In genomic region chr4:68337522-68337921, GRCh38 we compare ENCODE assay signal across 19 cellular contexts. TPM values are rescaled to one million over a fixed set of nuclear protein-coding genes. Genes with fewer than 3 reads are reported as not detected.
DNase-seq lines count a peak whose midpoint lies in the region; ATAC-seq and TF ChIP-seq lines count a peak whose summit lies in the region.
"Had no signal": no experiment of that assay in that cellular context is flagged by ENCODE, and none has a peak within 500 bp of the region (broad histone marks: within the 10 kb centered on the region; RNA-seq: fewer than 3 reads in every experiment).

No MANE protein-coding gene starts in this region.

- no peak overlapping the region for H3K4me2 ChIP-seq in PC-9
- H3K4me2 ChIP-seq: BLaER1 treated with 17β-estradiol and CSF1 and Interleukin-3, amounts not matched to agents 10 nM and 100 nM; neural progenitor cell had no signal

- H3K27ac ChIP-seq in PC-9 (no peak overlapping the region), cingulate gyrus (ENCODE audit: low read depth, low read length) (peak overlapping the region; percentile 33)
- H3K27ac ChIP-seq: BLaER1 treated with 17β-estradiol and CSF1 and Interleukin-3, amounts not matched to agents 10 nM and 100 nM; colonic mucosa; neural progenitor cell; spleen; suprapubic skin had no signal

- H3K9me2 ChIP-seq in PC-9 (ENCODE audit: insufficient read depth): no peaks in the 10 kb centered on the region

- no peak overlapping the region for H3K4me3 Mint-ChIP-seq in activated T-cell treated with anti-CD3 and anti-CD28 coated beads, Interleukin-2, amount 50 U/mL, for 72 hours
- H3K4me3 Mint-ChIP-seq in neural crest cell: no peak overlapping the region
- H3K4me3 Mint-ChIP-seq: neural progenitor cell; T-helper 2 cell treated with Interferon-gamma antibody and Interleukin-4, amounts not matched to agents 5 μg/mL and 100 μg/mL, for 36 hours had no signal

- BruUV-seq in PC-9 (replicated peaks; lab: Mats Ljungman, UMichigan): TSS peak; percentile 49

- H4K20me1 ChIP-seq in PC-9 (ENCODE audit: insufficient read depth): peaks cover 60% of the 10 kb centered on the region

- no peaks in the 10 kb centered on the region for H3F3A ChIP-seq in PC-9 (ENCODE audit: insufficient read depth, low read depth)

- peaks cover 2 to 17% of the 10 kb centered on the region in 2 donors for H3K36me3 Mint-ChIP-seq in activated T-cell treated with anti-CD3 and anti-CD28 coated beads, Interleukin-2, amount 50 U/mL, for 72 hours (ENCODE audit: insufficient read depth in 2 of 2)
- peaks cover 13% of the 10 kb centered on the region for H3K36me3 Mint-ChIP-seq in neural crest cell (ENCODE audit: low read depth)

- H3K9me3 ChIP-seq in PC-9 (ENCODE audit: insufficient read depth, low read depth): no peaks in the 10 kb centered on the region
- H3K9me3 ChIP-seq: BLaER1 treated with 17β-estradiol and CSF1 and Interleukin-3, amounts not matched to agents 10 nM and 100 nM; colonic mucosa; spleen; suprapubic skin had no signal

- no peaks in the 10 kb centered on the region for H3K9me3 Mint-ChIP-seq in activated T-cell treated with anti-CD3 and anti-CD28 coated beads, Interleukin-2, amount 50 U/mL, for 72 hours
- no peaks in the 10 kb centered on the region for H3K9me3 Mint-ChIP-seq in neural crest cell
- H3K9me3 Mint-ChIP-seq: neural progenitor cell; T-helper 2 cell treated with Interferon-gamma antibody and Interleukin-4, amounts not matched to agents 5 μg/mL and 100 μg/mL, for 36 hours had no signal

- no peaks in the 10 kb centered on the region for H3K27me3 Mint-ChIP-seq in activated T-cell treated with anti-CD3 and anti-CD28 coated beads, Interleukin-2, amount 50 U/mL, for 72 hours (ENCODE audit: low read depth)
- no peaks in the 10 kb centered on the region for H3K27me3 Mint-ChIP-seq in neural crest cell (ENCODE audit: low read depth)

- H3K4me3 ChIP-seq in PC-9: no peak overlapping the region
- H3K4me3 ChIP-seq: BLaER1 treated with 17β-estradiol and CSF1 and Interleukin-3, amounts not matched to agents 10 nM and 100 nM; colonic mucosa; neural progenitor cell; spleen; suprapubic skin had no signal

- H3K79me2 ChIP-seq in PC-9 (ENCODE audit: low read depth): peaks cover 65% of the 10 kb centered on the region

- DNase-seq in activated T-cell treated with anti-CD3 and anti-CD28 coated beads, Interleukin-2, amount 50 U/mL, for 72 hours: no peak
- DNase-seq in activated T-cell treated with anti-CD3 and anti-CD28 coated beads for 4 hours (no peak), PC-9 (no peak), neural crest cell (ENCODE audit: low read depth, low spot score) (no peak), SIG-M5 (lab: John Stamatoyannopoulos, UW) (no peak), NCI-H748 (lab: John Stamatoyannopoulos, UW; ENCODE audit: unreplicated experiment) (no peak)
- DNase-seq: activated CD4-positive, CD25-positive, alpha-beta regulatory T cell; activated effector memory CD4-positive, alpha-beta T cell treated with anti-CD3 and anti-CD28 coated beads, Interleukin-2, amount 50 U/mL, for 16 hours; colonic mucosa; NCI-H1417; NCI-H2171 treated with DMSO at 0.1 percent for 48 hours; NCI-H748 treated with DMSO at 0.1 percent for 48 hours; spleen had no signal

- no peaks in the 10 kb centered on the region for H3K4me1 ChIP-seq in PC-9 (replicated peaks; ENCODE audit: insufficient read depth)
- H3K4me1 ChIP-seq: colonic mucosa had no signal

- H3K27me3 ChIP-seq in PC-9 (ENCODE audit: insufficient read depth, low read depth): no peaks in the 10 kb centered on the region
- H3K27me3 ChIP-seq: BLaER1 treated with 17β-estradiol and CSF1 and Interleukin-3, amounts not matched to agents 10 nM and 100 nM; colonic mucosa; neural progenitor cell; spleen; suprapubic skin had no signal

- CTCF ChIA-PET in PC-9 (lab: Charles Lee): no interaction called here

- no peak for TF ChIP-seq CTCF in PC-9 (conservative IDR thresholded peaks at IDR 0.05)
- no peak for TF ChIP-seq CTCF in neural crest cell (conservative IDR thresholded peaks at IDR 0.05)

- POLR2A ChIA-PET in PC-9 (lab: Charles Lee; ENCODE audit: unreplicated experiment): no interaction called here

- peaks cover 44% of the 10 kb centered on the region for H3K4me1 Mint-ChIP-seq in activated T-cell treated with anti-CD3 and anti-CD28 coated beads, Interleukin-2, amount 50 U/mL, for 72 hours (ENCODE audit: low read depth)
- peaks cover 21% of the 10 kb centered on the region for H3K4me1 Mint-ChIP-seq in neural crest cell

- no peak for ATAC-seq in activated T-cell treated with anti-CD3 and anti-CD28 coated beads, Interleukin-2, amount 50 U/mL, for 72 hours (replicated peaks in 1 of 2)
- no peak for ATAC-seq in GM21381 (IDR thresholded peaks at IDR 0.05; ENCODE audit: unreplicated experiment)

- H2AFZ ChIP-seq in PC-9: no peak overlapping the region
- H2AFZ ChIP-seq: neural progenitor cell had no signal

- peak overlapping the region; percentile 48 for H3K27ac Mint-ChIP-seq in activated T-cell treated with anti-CD3 and anti-CD28 coated beads, Interleukin-2, amount 50 U/mL, for 72 hours
- peak overlapping the region; percentile 9 for H3K27ac Mint-ChIP-seq in neural crest cell (ENCODE audit: unreplicated experiment)
- H3K27ac Mint-ChIP-seq: neural progenitor cell; T-helper 2 cell treated with Interferon-gamma antibody and Interleukin-4, amounts not matched to agents 5 μg/mL and 100 μg/mL, for 36 hours had no signal

- intact Hi-C loops in PC-9 (cut with micrococcal nuclease; ENCODE audit: unreplicated experiment): no loop called here

- peaks cover 4% of the 10 kb centered on the region; the same call in 1 of the 2 replicates for H3K36me3 ChIP-seq in PC-9 (ENCODE audit: low read depth)

RNA-seq across cellular contexts. Expression of gene YTHDC1, which starts 12.4 kb away (rescaled TPM):
- 100 to 1,000 TPM in 1 of 2 donors, 10 to 100 TPM in 1; 92.2 to 105 TPM for total RNA-seq in activated T-cell treated with anti-CD3 and anti-CD28 coated beads, Interleukin-2, amount 50 U/mL, for 72 hours
- 64.1 and 83.6 TPM in 2 replicates for total RNA-seq in PC-9 (2021)
- 87.9 and 88.2 TPM in 2 replicates for total RNA-seq in neural crest cell
